8 cellular contexts compared by ENCODE assay signal in genomic region chr22:42269407-42270177, GRCh38. TPM values are rescaled to one million over a fixed set of nuclear protein-coding genes. Genes with fewer than 3 reads are reported as not detected.
DNase-seq lines count a peak whose midpoint lies in the region; ATAC-seq and TF ChIP-seq lines count a peak whose summit lies in the region.

No MANE protein-coding gene starts in this region.

- intact Hi-C loops in left ventricle myocardium inferior (cut with micrococcal nuclease) (no loop called here), sciatic nerve (cut with DNase I) (loop anchor here (10.0 kb wide), 1 partner anchor 165 kb away; the partner anchor contains the start of gene NFAM1)

- H3K36me3 Mint-ChIP-seq in activated naive CD8-positive, alpha-beta T cell, result no peaks in the 10 kb centered on the region

- peak overlapping the region; percentile 92 for H3K27ac Mint-ChIP-seq in activated naive CD8-positive, alpha-beta T cell

- peak overlapping the region; percentile 86 for H3K27ac ChIP-seq in left ventricle myocardium inferior (replicated peaks)

- H3K36me3 ChIP-seq in left ventricle myocardium inferior, result no peaks in the 10 kb centered on the region

- H3K4me1 Mint-ChIP-seq in activated naive CD8-positive, alpha-beta T cell (ENCODE audit: low read depth), result peaks cover 46% of the 10 kb centered on the region

- no peaks in the 10 kb centered on the region for H3K27me3 ChIP-seq in left ventricle myocardium inferior (ENCODE audit: low read depth)

- no peaks in the 10 kb centered on the region for H3K9me3 Mint-ChIP-seq in activated naive CD8-positive, alpha-beta T cell (ENCODE audit: low read depth)

- peaks cover 36% of the 10 kb centered on the region for H3K4me1 ChIP-seq in left ventricle myocardium inferior

- no peak for TF ChIP-seq CTCF in left ventricle myocardium inferior (IDR thresholded peaks at IDR 0.05; ENCODE audit: borderline replicate concordance)

- peak; percentile 78 for DNase-seq in D341Med (ENCODE audit: low spot score)
- DNase-seq in HS-5 (ENCODE audit: low read depth), result peak; percentile 19
- DNase-seq in SK-MEL-5 (ENCODE audit: low read depth, low spot score), result peak; percentile 44
- DNase-seq in left ventricle myocardium inferior, result peak; percentile 44
- DNase-seq in sciatic nerve (ENCODE audit: low spot score), result no peak
- no peak for DNase-seq in DMS79 (lab: John Stamatoyannopoulos, UW)

- ATAC-seq in GM19468 (IDR thresholded peaks at IDR 0.05; ENCODE audit: extremely low read depth, unreplicated experiment), result peak; percentile 13
- peak; percentile 57 for ATAC-seq in sciatic nerve

- H3K4me3 ChIP-seq in left ventricle myocardium inferior, result peak overlapping the region; percentile 100

- no peaks in the 10 kb centered on the region for H3K9me3 ChIP-seq in left ventricle myocardium inferior (replicated peaks)

- H3K27me3 Mint-ChIP-seq in activated naive CD8-positive, alpha-beta T cell, result no peaks in the 10 kb centered on the region

- in situ Hi-C loops in SK-MEL-5 (cut with HindIII; ENCODE audit: low pct_unique_long_range_greater_than_20kb, low sequenced_read_pairs), result loop anchor here (25.0 kb wide), 1 partner anchor 93 kb away; no protein-coding TSS in a partner anchor

- peak overlapping the region; percentile 98 for H3K4me3 Mint-ChIP-seq in activated naive CD8-positive, alpha-beta T cell

RNA-seq across cellular contexts. Expression of gene TCF20, which starts 0.9 kb away (rescaled TPM):
- total RNA-seq in SK-MEL-5 (2014; rRNA removed; shearing (Covaris generic)), result 36.3 and 38.7 TPM in 2 replicates
- 36.8 and 47.6 TPM in 2 replicates for polyA plus RNA-seq in SK-MEL-5 (2015; cell fraction: cytosol; rRNA removed)
- polyA plus RNA-seq in SK-MEL-5 (2015; cell fraction: nucleus; rRNA removed), result 20.7 and 25.3 TPM in 2 replicates
- total RNA-seq in left ventricle myocardium inferior (17.2 TPM), sciatic nerve (46.1 TPM)

Comparison
In these comparisons a context has a peak if more than half of its experiments do, and no peak if none do; other contexts are left out.
1. DNase-seq: peak in D341Med (single experiment), HS-5 (single experiment), SK-MEL-5 (single experiment) and left ventricle myocardium inferior (single experiment); none in sciatic nerve (single experiment) and DMS79 (single experiment).